In the genomic region with DNA sequence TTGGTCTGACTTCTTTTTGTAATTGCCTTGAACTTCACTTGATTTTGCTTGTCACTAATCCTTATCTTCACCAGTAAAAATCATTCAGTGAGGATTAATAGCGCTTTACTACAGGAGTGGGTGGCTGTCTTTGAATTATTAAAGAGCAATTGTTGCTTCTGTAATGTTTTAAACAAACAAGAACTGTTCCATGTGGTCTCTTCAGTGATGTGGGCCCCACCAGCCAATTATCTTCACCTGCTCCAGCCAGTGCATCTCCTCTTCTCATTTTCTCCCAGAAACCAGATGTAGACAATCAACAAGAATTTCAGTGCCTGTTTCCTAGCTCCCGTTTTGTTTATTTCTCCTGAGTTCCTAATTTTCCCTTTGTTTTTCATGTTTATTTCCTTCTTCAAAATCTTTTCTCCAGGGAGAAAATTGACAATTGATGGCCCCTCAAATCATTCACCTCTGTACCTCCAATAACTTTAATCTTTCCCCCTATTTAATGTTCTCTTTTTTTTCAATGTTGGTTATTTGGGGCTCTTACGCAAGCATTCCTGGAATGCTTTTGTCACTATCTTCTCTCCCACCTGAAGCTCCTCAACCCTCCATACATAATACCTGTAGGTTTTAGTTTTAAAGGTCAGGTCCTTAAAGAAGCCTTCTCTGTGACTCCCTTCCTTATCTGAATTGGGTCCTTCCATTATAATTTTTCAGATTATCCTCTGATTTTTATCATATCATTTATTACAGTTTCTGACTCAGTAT, we compare ENCODE assay signal across 20 cellular contexts.
A peak's percentile ranks its signal among the peaks of the same experiment; 100 is the strongest.
DNase-seq lines count a peak whose midpoint lies in the region; ATAC-seq and TF ChIP-seq lines count a peak whose summit lies in the region.
"Had no signal": no experiment of that assay in that cellular context is flagged by ENCODE, and none has a peak within 500 bp of the region (broad histone marks: within the 10 kb centered on the region; RNA-seq: fewer than 3 reads in every experiment).

No MANE protein-coding gene starts in this region.

- peaks cover 12% of the 10 kb centered on the region for H3K36me3 Mint-ChIP-seq in Caco-2 (ENCODE audit: insufficient read depth, unreplicated experiment)
- H3K36me3 Mint-ChIP-seq in T-helper 17 cell (ENCODE audit: low read depth): peaks cover 8% of the 10 kb centered on the region

- H3K27me3 ChIP-seq in Caco-2 (replicated peaks; ENCODE audit: control insufficient read depth, insufficient read depth, low read length) (no peaks in the 10 kb centered on the region), HUES64 (ENCODE audit: insufficient read depth, low read length) (no peaks in the 10 kb centered on the region), mesendoderm (ENCODE audit: insufficient read depth, low read length, poor library complexity) (no peaks in the 10 kb centered on the region), left lung (no peaks in the 10 kb centered on the region)
- H3K27me3 ChIP-seq: heart right ventricle, sigmoid colon, SJSA1, thyroid gland had no signal

- H3K27ac Mint-ChIP-seq in Caco-2 (ENCODE audit: unreplicated experiment) (peak overlapping the region; percentile 66), T-helper 17 cell (peak overlapping the region; percentile 16)
- H3K27ac Mint-ChIP-seq: activated B cell treated with CpG ODN at 0.5 μM for 24 hours had no signal

- H3K23ac ChIP-seq in mesendoderm (ENCODE audit: low read length): no peak overlapping the region

- H3K18ac ChIP-seq in mesendoderm (ENCODE audit: low read length): no peak overlapping the region

- no peak overlapping the region for H2BK5ac ChIP-seq in mesendoderm (ENCODE audit: low read length)

- TF ChIP-seq CTCF in Caco-2 (IDR thresholded peaks at IDR 0.05; ENCODE audit: insufficient read depth in 1 of 2, low read depth in 1 of 2, low read length in 1 of 2, severe bottlenecking in 1 of 2, unreplicated experiment in 1 of 2): no peak
- TF ChIP-seq CTCF in left lung (IDR thresholded peaks at IDR 0.05): no peak

- no TSS peak for BruUV-seq in Caco-2 (replicated peaks; lab: Mats Ljungman, UMichigan)

- H3K4me1 Mint-ChIP-seq in Caco-2 (ENCODE audit: low read depth, unreplicated experiment): peaks cover 23% of the 10 kb centered on the region
- peaks cover 4% of the 10 kb centered on the region for H3K4me1 Mint-ChIP-seq in T-helper 17 cell
- H3K4me1 Mint-ChIP-seq: activated B cell treated with CpG ODN at 0.5 μM for 24 hours had no signal

- H3K27ac ChIP-seq in HUES64 (ENCODE audit: low read depth, low read length): peak overlapping the region; percentile 72
- H3K27ac ChIP-seq in mesendoderm (ENCODE audit: low read depth, low read length): no peak overlapping the region
- no peak overlapping the region for H3K27ac ChIP-seq in left lung
- H3K27ac ChIP-seq: heart right ventricle, lower lobe of right lung, sigmoid colon, SJSA1, thyroid gland had no signal

- H3K27me3 Mint-ChIP-seq in Caco-2 (ENCODE audit: insufficient read depth, unreplicated experiment) (no peaks in the 10 kb centered on the region), T-helper 17 cell (no peaks in the 10 kb centered on the region)
- H3K27me3 Mint-ChIP-seq: activated B cell treated with CpG ODN at 0.5 μM for 24 hours; activated naive CD8-positive, alpha-beta T cell treated with anti-CD3 and anti-CD28 coated beads for 36 hours had no signal

- H3K4me1 ChIP-seq in Caco-2: peaks cover 29% of the 10 kb centered on the region
- peaks cover 37% of the 10 kb centered on the region for H3K4me1 ChIP-seq in HUES64 (ENCODE audit: insufficient read depth, low read length)
- H3K4me1 ChIP-seq in mesendoderm (ENCODE audit: control insufficient read depth, low read depth, low read length): no peaks in the 10 kb centered on the region
- no peaks in the 10 kb centered on the region for H3K4me1 ChIP-seq in left lung
- H3K4me1 ChIP-seq: lower lobe of right lung, SJSA1, thyroid gland had no signal

- H3K4me2 ChIP-seq in mesendoderm (ENCODE audit: low read length): no peak overlapping the region

- no peak overlapping the region for H4K8ac ChIP-seq in mesendoderm (ENCODE audit: low read depth, low read length)

- H3K56ac ChIP-seq in mesendoderm (ENCODE audit: low read length): no peak overlapping the region

- peaks cover 1% of the 10 kb centered on the region; the same call in 1 of the 2 replicates for H3K36me3 ChIP-seq in Caco-2 (ENCODE audit: control insufficient read depth, insufficient read depth, low read length)
- H3K36me3 ChIP-seq in HUES64 (ENCODE audit: insufficient read depth, low read length): no peaks in the 10 kb centered on the region; the same call in 1 of the 2 replicates
- no peaks in the 10 kb centered on the region for H3K36me3 ChIP-seq in mesendoderm (ENCODE audit: control insufficient read depth, insufficient read depth, low read length)
- H3K36me3 ChIP-seq in left lung: no peaks in the 10 kb centered on the region
- H3K36me3 ChIP-seq: lower lobe of right lung, sigmoid colon, SJSA1, thyroid gland had no signal

- ATAC-seq in T-helper 17 cell (no peak), GM19328 (IDR thresholded peaks at IDR 0.05; ENCODE audit: unreplicated experiment) (no peak), left lung (no peak)
- ATAC-seq: heart right ventricle, lower lobe of right lung had no signal

- no peaks in the 10 kb centered on the region for H3K79me2 ChIP-seq in mesendoderm (ENCODE audit: control insufficient read depth, insufficient read depth, low read length)

- CTCF ChIA-PET in Caco-2 (lab: Charles Lee): interaction anchor here (0.7 kb wide), 1 partner anchor 608 kb away, joined by 3 read pairs; no protein-coding TSS in a partner anchor

- 84% methylated on average over 2 of the region's 3 CpGs for WGBS in HUES64
- WGBS in mesendoderm (ENCODE audit: extremely low coverage, insufficient coverage, low lambda C conversion rate): no CpG with 5 or more reads among the region's 3 CpGs

- H2BK120ac ChIP-seq in mesendoderm (ENCODE audit: low read depth, low read length): no peak overlapping the region

- no peak overlapping the region for H2AK5ac ChIP-seq in mesendoderm (ENCODE audit: low read length)

- peak overlapping the region; percentile 57 for H2BK15ac ChIP-seq in mesendoderm (replicated peaks; ENCODE audit: low read depth)

- POLR2A ChIA-PET in Caco-2 (lab: Charles Lee): no interaction called here

- peak overlapping the region; percentile 34 for H3K9ac ChIP-seq in HUES64 (ENCODE audit: low read depth, low read length)
- no peak overlapping the region for H3K9ac ChIP-seq in mesendoderm (ENCODE audit: low read length)

- H3K4me3 ChIP-seq in Caco-2 (ENCODE audit: low read depth, low read length) (no peak overlapping the region), HUES64 (ENCODE audit: low read length) (no peak overlapping the region), mesendoderm (ENCODE audit: low read length) (no peak overlapping the region), left lung (no peak overlapping the region)
- H3K4me3 ChIP-seq: heart right ventricle, lower lobe of right lung, sigmoid colon, SJSA1, thyroid gland had no signal

- peak overlapping the region; percentile 33 for H3K4me3 Mint-ChIP-seq in Caco-2 (ENCODE audit: unreplicated experiment)
- no peak overlapping the region for H3K4me3 Mint-ChIP-seq in T-helper 17 cell
- H3K4me3 Mint-ChIP-seq: activated B cell treated with CpG ODN at 0.5 μM for 24 hours; activated naive CD8-positive, alpha-beta T cell treated with anti-CD3 and anti-CD28 coated beads for 36 hours had no signal

- no peak overlapping the region for H3K4ac ChIP-seq in mesendoderm (ENCODE audit: low read depth, low read length)

- peaks cover 17% of the 10 kb centered on the region for H3K9me3 Mint-ChIP-seq in Caco-2 (ENCODE audit: unreplicated experiment)

- no peaks in the 10 kb centered on the region for H3K79me1 ChIP-seq in mesendoderm (ENCODE audit: low read length)

- intact Hi-C loops in Caco-2 (cut with micrococcal nuclease; ENCODE audit: unreplicated experiment) (no loop called here), left lung (cut with DNase I) (no loop called here)

- DNase-seq in Caco-2: no peak
- no peak for DNase-seq in T-helper 17 cell
- peak; percentile 74 for DNase-seq in mesendoderm
- DNase-seq in anterior cingulate cortex (lab: John Stamatoyannopoulos, UW): no peak
- no peak for DNase-seq in left lung
- DNase-seq: activated B cell treated with CpG ODN at 0.5 μM for 24 hours; activated naive CD8-positive, alpha-beta T cell treated with anti-CD3 and anti-CD28 coated beads for 36 hours; Calu3; cortex of kidney; heart right ventricle; islet precursor cell; lower lobe of right lung; NCI-H1930; NCI-H526 treated with DMSO at 0.1 percent for 48 hours; sigmoid colon; stimulated activated naive CD4-positive, alpha-beta T cell; thyroid gland had no signal

- no peak overlapping the region for H4K5ac ChIP-seq in mesendoderm (ENCODE audit: low read length)

- H3K9me3 ChIP-seq in Caco-2 (no peaks in the 10 kb centered on the region), HUES64 (ENCODE audit: insufficient read depth, low read depth, low read length) (no peaks in the 10 kb centered on the region), T-helper 17 cell (ENCODE audit: control insufficient read depth, low read length, poor library complexity, severe bottlenecking) (no peaks in the 10 kb centered on the region), left lung (peaks cover 0 to 4% of the 10 kb centered on the region in 2 donors)
- H3K9me3 ChIP-seq: lower lobe of right lung, sigmoid colon, SJSA1, thyroid gland had no signal
